ENCODE assay signal across 22 cellular contexts in the genomic region with DNA sequence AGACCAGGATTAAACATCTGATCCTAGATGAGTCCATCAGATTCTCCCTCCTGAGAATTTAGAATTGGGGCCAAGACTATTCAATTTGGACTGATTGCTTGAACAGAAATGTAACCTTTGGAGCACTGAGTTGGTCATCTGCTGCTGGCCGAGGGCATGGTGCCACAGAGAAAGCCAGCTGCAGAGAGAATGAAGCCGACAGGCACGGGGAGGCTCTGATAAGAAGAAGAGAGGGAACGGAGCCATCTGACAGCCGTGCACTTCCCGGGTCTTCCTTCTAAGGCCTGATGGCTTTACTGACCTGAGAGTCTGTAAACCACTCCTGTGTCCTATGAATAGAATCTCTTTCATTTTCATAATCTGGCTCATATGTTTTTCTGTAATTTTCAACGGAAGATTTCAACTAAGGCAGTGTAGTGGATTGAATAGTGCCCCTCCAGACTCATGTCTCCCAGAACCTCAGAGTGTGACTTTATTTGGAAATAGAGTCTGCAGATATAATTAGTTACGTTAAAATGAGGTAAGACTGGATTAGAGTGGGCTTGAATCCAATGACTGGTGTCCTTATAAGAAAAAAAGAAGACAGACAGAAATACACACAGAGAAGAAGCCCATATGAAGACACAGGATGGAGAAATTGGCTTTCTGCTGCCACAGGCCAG. TPM values are rescaled to one million over a fixed set of nuclear protein-coding genes. Genes with fewer than 3 reads are reported as not detected.
DNase-seq lines count a peak whose midpoint lies in the region; ATAC-seq and TF ChIP-seq lines count a peak whose summit lies in the region.
"Had no signal": no experiment of that assay in that cellular context is flagged by ENCODE, and none has a peak within 500 bp of the region (broad histone marks: within the 10 kb centered on the region; RNA-seq: fewer than 3 reads in every experiment).

No MANE protein-coding gene starts in this region.

- intact Hi-C loops in esophagus muscularis mucosa (cut with DNase I): no loop called here
- intact Hi-C loops in psoas muscle (cut with DNase I): no loop called here
- intact Hi-C loops in tibial artery (cut with DNase I; ENCODE audit: low total_unique reads): loop anchor here (5.0 kb wide), 1 partner anchor 41 kb away; the partner anchor contains the start of gene FRS2

- H3K4me1 ChIP-seq in esophagus muscularis mucosa: peaks cover 21 to 29% (median 28%) of the 10 kb centered on the region in 4 donors
- H3K4me1 ChIP-seq in right atrium auricular region: peaks cover 0 to 30% of the 10 kb centered on the region in 2 donors
- H3K4me1 ChIP-seq in psoas muscle: peaks cover 9% of the 10 kb centered on the region
- peaks cover 0 to 54% (median 27%) of the 10 kb centered on the region in 4 donors for H3K4me1 ChIP-seq in tibial artery

- no peak for TF ChIP-seq EP300 in esophagus muscularis mucosa (IDR thresholded peaks at IDR 0.05)

- no peak overlapping the region for H3K4me3 Mint-ChIP-seq in progenitor cell of endocrine pancreas (ENCODE audit: low read depth)
- H3K4me3 Mint-ChIP-seq: activated naive CD8-positive, alpha-beta T cell treated with anti-CD3 and anti-CD28 coated beads, Interleukin-2, amount 50 U/mL, for 24 hours; CD8-positive, alpha-beta memory T cell; T-helper 17 cell had no signal

- no peaks in the 10 kb centered on the region for H3K36me3 Mint-ChIP-seq in progenitor cell of endocrine pancreas (ENCODE audit: insufficient read depth)

- H3K27me3 Mint-ChIP-seq in progenitor cell of endocrine pancreas: peaks cover 3% of the 10 kb centered on the region
- H3K27me3 Mint-ChIP-seq: activated naive CD8-positive, alpha-beta T cell treated with anti-CD3 and anti-CD28 coated beads, Interleukin-2, amount 50 U/mL, for 24 hours; T-helper 17 cell had no signal

- peaks cover 4% of the 10 kb centered on the region for H3K4me1 Mint-ChIP-seq in progenitor cell of endocrine pancreas (ENCODE audit: low read depth)
- H3K4me1 Mint-ChIP-seq: activated naive CD8-positive, alpha-beta T cell treated with anti-CD3 and anti-CD28 coated beads, Interleukin-2, amount 50 U/mL, for 24 hours; CD8-positive, alpha-beta memory T cell had no signal

- DNase-seq in esophagus muscularis mucosa (ENCODE audit: extremely low spot score) (no peak), right atrium auricular region (ENCODE audit: low spot score) (no peak), psoas muscle (no peak), tibial artery (no peak), progenitor cell of endocrine pancreas (ENCODE audit: low spot score, unreplicated experiment) (no peak)
- DNase-seq: activated CD4-positive, alpha-beta T cell treated with anti-CD3 and anti-CD28 coated beads, Interleukin-2, amount 50 U/mL, for 1 hour; activated CD8-positive, alpha-beta memory T cell treated with anti-CD3 and anti-CD28 coated beads, Interleukin-2, amount 50 U/mL, for 4 hours; activated naive CD8-positive, alpha-beta T cell treated with anti-CD3 and anti-CD28 coated beads, Interleukin-2, amount 50 U/mL, for 24 hours; CD8-positive, alpha-beta memory T cell; foreskin melanocyte; GOT3; KBM-7; mucosa of descending colon; NCI-H187; NCI-H226; NCI-H774; stimulated activated naive CD4-positive, alpha-beta T cell; T-helper 17 cell; upper lobe of right lung had no signal

- H3K27ac ChIP-seq in esophagus muscularis mucosa (replicated peaks in 1 of 4): peak overlapping the region; percentile 73 to 82 (median 80)
- H3K27ac ChIP-seq in right atrium auricular region: peak overlapping the region; percentile 76 to 91
- peak overlapping the region; percentile 24 for H3K27ac ChIP-seq in psoas muscle
- peak overlapping the region; percentile 69 to 71 for H3K27ac ChIP-seq in tibial artery
- H3K27ac ChIP-seq: epithelial cell of prostate, upper lobe of right lung had no signal

- H3K9me3 ChIP-seq in esophagus muscularis mucosa: no peaks in the 10 kb centered on the region
- no peaks in the 10 kb centered on the region for H3K9me3 ChIP-seq in right atrium auricular region
- no peaks in the 10 kb centered on the region for H3K9me3 ChIP-seq in psoas muscle
- H3K9me3 ChIP-seq in tibial artery: no peaks in the 10 kb centered on the region
- H3K9me3 ChIP-seq: mucosa of descending colon, upper lobe of right lung had no signal

- H3K4me3 ChIP-seq in esophagus muscularis mucosa (peak overlapping the region in 3 of 4 donors; percentile 19 to 22 (median 20)), right atrium auricular region (no peak overlapping the region), psoas muscle (no peak overlapping the region), tibial artery (peak overlapping the region; percentile 4 to 22)
- H3K4me3 ChIP-seq: mucosa of descending colon, upper lobe of right lung had no signal

- no peaks in the 10 kb centered on the region for H3K9me3 Mint-ChIP-seq in progenitor cell of endocrine pancreas (ENCODE audit: low read depth)
- H3K9me3 Mint-ChIP-seq: activated naive CD8-positive, alpha-beta T cell treated with anti-CD3 and anti-CD28 coated beads, Interleukin-2, amount 50 U/mL, for 24 hours; CD8-positive, alpha-beta memory T cell had no signal

- no peaks in the 10 kb centered on the region for H3K27me3 ChIP-seq in esophagus muscularis mucosa
- no peaks in the 10 kb centered on the region for H3K27me3 ChIP-seq in right atrium auricular region
- no peaks in the 10 kb centered on the region for H3K27me3 ChIP-seq in psoas muscle (ENCODE audit: insufficient read depth in 3 of 3, low read length in 2 of 3)
- no peaks in the 10 kb centered on the region for H3K27me3 ChIP-seq in tibial artery
- H3K27me3 ChIP-seq: upper lobe of right lung had no signal

- TF ChIP-seq CTCF in esophagus muscularis mucosa (IDR thresholded peaks at IDR 0.05): no peak
- no peak for TF ChIP-seq CTCF in right atrium auricular region (IDR thresholded peaks at IDR 0.05)
- no peak for TF ChIP-seq CTCF in psoas muscle (IDR thresholded peaks at IDR 0.05)
- no peak for TF ChIP-seq CTCF in tibial artery (IDR thresholded peaks at IDR 0.05)
- no peak for TF ChIP-seq CTCF in progenitor cell of endocrine pancreas (IDR thresholded peaks at IDR 0.05; ENCODE audit: unreplicated experiment)

- no peak overlapping the region for H3K27ac Mint-ChIP-seq in progenitor cell of endocrine pancreas
- H3K27ac Mint-ChIP-seq: activated naive CD8-positive, alpha-beta T cell treated with anti-CD3 and anti-CD28 coated beads, Interleukin-2, amount 50 U/mL, for 24 hours; CD8-positive, alpha-beta memory T cell; T-helper 17 cell had no signal

- no peak for TF ChIP-seq POLR2A in esophagus muscularis mucosa (IDR thresholded peaks at IDR 0.05; ENCODE audit: low read depth)

- ATAC-seq in psoas muscle (peak; percentile 40 to 81 (median 62)), GM18870 (IDR thresholded peaks at IDR 0.05; ENCODE audit: unreplicated experiment) (no peak), GM21515 (IDR thresholded peaks at IDR 0.05; ENCODE audit: unreplicated experiment) (no peak)
- ATAC-seq: activated naive CD8-positive, alpha-beta T cell treated with anti-CD3 and anti-CD28 coated beads, Interleukin-2, amount 50 U/mL, for 24 hours; mucosa of descending colon; T-helper 17 cell; upper lobe of right lung had no signal

- 41% methylated on average over 8 of the region's 8 CpGs for WGBS in esophagus muscularis mucosa
- 23 to 35% (median 25%) methylated on average over 8 of the region's 8 CpGs for WGBS in psoas muscle, 3 donors

- no peaks in the 10 kb centered on the region for H3K36me3 ChIP-seq in esophagus muscularis mucosa
- H3K36me3 ChIP-seq in right atrium auricular region: no peaks in the 10 kb centered on the region
- H3K36me3 ChIP-seq in psoas muscle (ENCODE audit: insufficient read depth in 1 of 2, low read depth in 1 of 2): no peaks in the 10 kb centered on the region
- H3K36me3 ChIP-seq in tibial artery: no peaks in the 10 kb centered on the region
- H3K36me3 ChIP-seq: upper lobe of right lung had no signal

RNA-seq across cellular contexts. Expression of gene FRS2, which starts 39.1 kb away (rescaled TPM):
- total RNA-seq in esophagus muscularis mucosa: 10 to 100 TPM; 36.5 to 60.3 (median 43.8) TPM
- total RNA-seq in right atrium auricular region: 10 to 100 TPM; 25.9 to 32.5 TPM
- 10 to 100 TPM; 12.8 to 18.9 (median 15.0) TPM for total RNA-seq in psoas muscle
- polyA plus RNA-seq in psoas muscle: 10 to 100 TPM in 1 of 3 donors, 1 to 10 TPM in 2; 3.6 to 16.8 (median 4.0) TPM
- 42.3 and 42.6 TPM in 2 replicates for total RNA-seq in progenitor cell of endocrine pancreas

Comparison
In these comparisons a context has a peak if more than half of its experiments do, and no peak if none do; other contexts are left out.
1. H3K27ac ChIP-seq: peak in every context shown above with its lines; median percentile 84 in right atrium auricular region; 80 in esophagus muscularis mucosa; 70 in tibial artery; 24 in psoas muscle.
2. H3K4me3 ChIP-seq: peak in esophagus muscularis mucosa (3 of 4) and tibial artery (2 of 2); none in right atrium auricular region (0 of 2) and psoas muscle (single experiment).
3. ATAC-seq: peak in psoas muscle (4 of 4); none in GM18870 (single experiment) and GM21515 (single experiment).